8 cellular contexts compared by ENCODE assay signal in genomic region chr17:44779211-44780025, GRCh38. TPM values are rescaled to one million over a fixed set of nuclear protein-coding genes. Genes with fewer than 3 reads are reported as not detected.
DNase-seq lines count a peak whose midpoint lies in the region; ATAC-seq, FAIRE-seq and TF ChIP-seq lines count a peak whose summit lies in the region.

No MANE protein-coding gene starts in this region.

- no peak for FAIRE-seq in kidney (lab: Jason Lieb, UNC)

- peak overlapping the region in 1 of 2 donors; percentile 3 for H3K9ac ChIP-seq in kidney (ENCODE audit: low read length in 2 of 2)

- peaks cover 0 to 19% of the 10 kb centered on the region in 2 donors for H3K4me1 ChIP-seq in kidney (ENCODE audit: control insufficient read depth in 1 of 2, insufficient read depth in 1 of 2, low read depth in 1 of 2, low read length in 2 of 2)

- peak; percentile 77 for TF ChIP-seq CTCF in kidney (IDR thresholded peaks at IDR 0.05; ENCODE audit: borderline replicate concordance, extremely low read depth, insufficient read depth)

- ATAC-seq in GM21619 (IDR thresholded peaks at IDR 0.05; ENCODE audit: unreplicated experiment): no peak

- DNase-seq in SIG-M5 treated with dmso at 0.1 percent for 504 hours (lab: John Stamatoyannopoulos, UW; ENCODE audit: unreplicated experiment): peak; percentile 72
- DNase-seq in SIG-M5 (lab: John Stamatoyannopoulos, UW): no peak
- DNase-seq in NCI-H2196 (lab: John Stamatoyannopoulos, UW; ENCODE audit: unreplicated experiment): peak; percentile 84
- DNase-seq in activated CD4-positive, alpha-beta T cell treated with anti-CD3 and anti-CD28 coated beads for 1 hour: peak; percentile 73
- peak; percentile 70 for DNase-seq in central memory CD4-positive, alpha-beta T cell
- DNase-seq in kidney: peak; percentile 86
- DNase-seq in stimulated activated CD4-positive, alpha-beta T cell treated with anti-CD3 and anti-CD28 coated beads, Interleukin-15, amount 100 ng/mL, for 1 hour (ENCODE audit: low read depth in 1 of 2, low spot score in 1 of 2): peak; percentile 59 to 78

- H3K4me3 ChIP-seq in kidney (ENCODE audit: low read length in 2 of 2): peak overlapping the region in 1 of 2 donors; percentile 39

- H3K9me3 ChIP-seq in kidney (ENCODE audit: control insufficient read depth in 1 of 2, low read length in 2 of 2): no peaks in the 10 kb centered on the region

- no peak overlapping the region for H3K27ac ChIP-seq in kidney (ENCODE audit: low read depth in 2 of 2, low read length in 2 of 2)

- intact Hi-C loops in kidney (cut with DNase I): loop anchor here (5.0 kb wide), 1 partner anchor 93 kb away; no protein-coding TSS in a partner anchor

- H3K36me3 ChIP-seq in kidney (ENCODE audit: control insufficient read depth in 1 of 2, insufficient read depth in 2 of 2, low read length in 2 of 2): no peaks in the 10 kb centered on the region

RNA-seq across cellular contexts. Expression of gene ADAM11, which starts 20.6 kb away (rescaled TPM):
- 0.28 TPM for total RNA-seq in kidney
- 0.24 TPM for polyA plus RNA-seq in kidney (ENCODE audit: insufficient read depth, low read depth, low replicate concordance)

RNA-seq across cellular contexts. Expression of gene GJC1, which starts 50.7 kb away (rescaled TPM):
- total RNA-seq in kidney: 6.5 TPM
- 1.8 TPM for polyA plus RNA-seq in kidney (ENCODE audit: insufficient read depth, low read depth, low replicate concordance)
